1 cellular context compared by ENCODE assay signal in genomic region chr21:14535702-14536101, GRCh38.
TF ChIP-seq lines count a peak whose summit lies in the region.

No MANE protein-coding gene starts in this region.

TF ChIP-seq in GM23338, 12 proteins besides CTCF, POLR2A, EP300 and RAD21:
- no peak for TF ChIP-seq ZNF331 (CRISPR knock-in tag; IDR thresholded peaks at IDR 0.05; ENCODE audit: low read depth)
- TF ChIP-seq, protein P1, sequence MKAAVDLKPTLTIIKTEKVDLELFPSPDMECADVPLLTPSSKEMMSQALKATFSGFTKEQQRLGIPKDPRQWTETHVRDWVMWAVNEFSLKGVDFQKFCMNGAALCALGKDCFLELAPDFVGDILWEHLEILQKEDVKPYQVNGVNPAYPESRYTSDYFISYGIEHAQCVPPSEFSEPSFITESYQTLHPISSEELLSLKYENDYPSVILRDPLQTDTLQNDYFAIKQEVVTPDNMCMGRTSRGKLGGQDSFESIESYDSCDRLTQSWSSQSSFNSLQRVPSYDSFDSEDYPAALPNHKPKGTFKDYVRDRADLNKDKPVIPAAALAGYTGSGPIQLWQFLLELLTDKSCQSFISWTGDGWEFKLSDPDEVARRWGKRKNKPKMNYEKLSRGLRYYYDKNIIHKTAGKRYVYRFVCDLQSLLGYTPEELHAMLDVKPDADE (IDR thresholded peaks at IDR 0.05): no peak
- no peak for TF ChIP-seq STAT1 (IDR thresholded peaks at IDR 0.05; ENCODE audit: unreplicated experiment)
- TF ChIP-seq CREB1 (CRISPR knock-in tag; IDR thresholded peaks at IDR 0.05; ENCODE audit: low read depth): no peak
- TF ChIP-seq, protein P2, sequence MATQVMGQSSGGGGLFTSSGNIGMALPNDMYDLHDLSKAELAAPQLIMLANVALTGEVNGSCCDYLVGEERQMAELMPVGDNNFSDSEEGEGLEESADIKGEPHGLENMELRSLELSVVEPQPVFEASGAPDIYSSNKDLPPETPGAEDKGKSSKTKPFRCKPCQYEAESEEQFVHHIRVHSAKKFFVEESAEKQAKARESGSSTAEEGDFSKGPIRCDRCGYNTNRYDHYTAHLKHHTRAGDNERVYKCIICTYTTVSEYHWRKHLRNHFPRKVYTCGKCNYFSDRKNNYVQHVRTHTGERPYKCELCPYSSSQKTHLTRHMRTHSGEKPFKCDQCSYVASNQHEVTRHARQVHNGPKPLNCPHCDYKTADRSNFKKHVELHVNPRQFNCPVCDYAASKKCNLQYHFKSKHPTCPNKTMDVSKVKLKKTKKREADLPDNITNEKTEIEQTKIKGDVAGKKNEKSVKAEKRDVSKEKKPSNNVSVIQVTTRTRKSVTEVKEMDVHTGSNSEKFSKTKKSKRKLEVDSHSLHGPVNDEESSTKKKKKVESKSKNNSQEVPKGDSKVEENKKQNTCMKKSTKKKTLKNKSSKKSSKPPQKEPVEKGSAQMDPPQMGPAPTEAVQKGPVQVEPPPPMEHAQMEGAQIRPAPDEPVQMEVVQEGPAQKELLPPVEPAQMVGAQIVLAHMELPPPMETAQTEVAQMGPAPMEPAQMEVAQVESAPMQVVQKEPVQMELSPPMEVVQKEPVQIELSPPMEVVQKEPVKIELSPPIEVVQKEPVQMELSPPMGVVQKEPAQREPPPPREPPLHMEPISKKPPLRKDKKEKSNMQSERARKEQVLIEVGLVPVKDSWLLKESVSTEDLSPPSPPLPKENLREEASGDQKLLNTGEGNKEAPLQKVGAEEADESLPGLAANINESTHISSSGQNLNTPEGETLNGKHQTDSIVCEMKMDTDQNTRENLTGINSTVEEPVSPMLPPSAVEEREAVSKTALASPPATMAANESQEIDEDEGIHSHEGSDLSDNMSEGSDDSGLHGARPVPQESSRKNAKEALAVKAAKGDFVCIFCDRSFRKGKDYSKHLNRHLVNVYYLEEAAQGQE (IDR thresholded peaks at IDR 0.05; ENCODE audit: unreplicated experiment): no peak
- TF ChIP-seq ZNF114 (CRISPR knock-in tag; IDR thresholded peaks at IDR 0.05): no peak
- no peak for TF ChIP-seq EZH2phosphoT487 (IDR thresholded peaks at IDR 0.05; ENCODE audit: unreplicated experiment)
- TF ChIP-seq JUNB (IDR thresholded peaks at IDR 0.05; ENCODE audit: unreplicated experiment): no peak
- TF ChIP-seq, protein P3, sequence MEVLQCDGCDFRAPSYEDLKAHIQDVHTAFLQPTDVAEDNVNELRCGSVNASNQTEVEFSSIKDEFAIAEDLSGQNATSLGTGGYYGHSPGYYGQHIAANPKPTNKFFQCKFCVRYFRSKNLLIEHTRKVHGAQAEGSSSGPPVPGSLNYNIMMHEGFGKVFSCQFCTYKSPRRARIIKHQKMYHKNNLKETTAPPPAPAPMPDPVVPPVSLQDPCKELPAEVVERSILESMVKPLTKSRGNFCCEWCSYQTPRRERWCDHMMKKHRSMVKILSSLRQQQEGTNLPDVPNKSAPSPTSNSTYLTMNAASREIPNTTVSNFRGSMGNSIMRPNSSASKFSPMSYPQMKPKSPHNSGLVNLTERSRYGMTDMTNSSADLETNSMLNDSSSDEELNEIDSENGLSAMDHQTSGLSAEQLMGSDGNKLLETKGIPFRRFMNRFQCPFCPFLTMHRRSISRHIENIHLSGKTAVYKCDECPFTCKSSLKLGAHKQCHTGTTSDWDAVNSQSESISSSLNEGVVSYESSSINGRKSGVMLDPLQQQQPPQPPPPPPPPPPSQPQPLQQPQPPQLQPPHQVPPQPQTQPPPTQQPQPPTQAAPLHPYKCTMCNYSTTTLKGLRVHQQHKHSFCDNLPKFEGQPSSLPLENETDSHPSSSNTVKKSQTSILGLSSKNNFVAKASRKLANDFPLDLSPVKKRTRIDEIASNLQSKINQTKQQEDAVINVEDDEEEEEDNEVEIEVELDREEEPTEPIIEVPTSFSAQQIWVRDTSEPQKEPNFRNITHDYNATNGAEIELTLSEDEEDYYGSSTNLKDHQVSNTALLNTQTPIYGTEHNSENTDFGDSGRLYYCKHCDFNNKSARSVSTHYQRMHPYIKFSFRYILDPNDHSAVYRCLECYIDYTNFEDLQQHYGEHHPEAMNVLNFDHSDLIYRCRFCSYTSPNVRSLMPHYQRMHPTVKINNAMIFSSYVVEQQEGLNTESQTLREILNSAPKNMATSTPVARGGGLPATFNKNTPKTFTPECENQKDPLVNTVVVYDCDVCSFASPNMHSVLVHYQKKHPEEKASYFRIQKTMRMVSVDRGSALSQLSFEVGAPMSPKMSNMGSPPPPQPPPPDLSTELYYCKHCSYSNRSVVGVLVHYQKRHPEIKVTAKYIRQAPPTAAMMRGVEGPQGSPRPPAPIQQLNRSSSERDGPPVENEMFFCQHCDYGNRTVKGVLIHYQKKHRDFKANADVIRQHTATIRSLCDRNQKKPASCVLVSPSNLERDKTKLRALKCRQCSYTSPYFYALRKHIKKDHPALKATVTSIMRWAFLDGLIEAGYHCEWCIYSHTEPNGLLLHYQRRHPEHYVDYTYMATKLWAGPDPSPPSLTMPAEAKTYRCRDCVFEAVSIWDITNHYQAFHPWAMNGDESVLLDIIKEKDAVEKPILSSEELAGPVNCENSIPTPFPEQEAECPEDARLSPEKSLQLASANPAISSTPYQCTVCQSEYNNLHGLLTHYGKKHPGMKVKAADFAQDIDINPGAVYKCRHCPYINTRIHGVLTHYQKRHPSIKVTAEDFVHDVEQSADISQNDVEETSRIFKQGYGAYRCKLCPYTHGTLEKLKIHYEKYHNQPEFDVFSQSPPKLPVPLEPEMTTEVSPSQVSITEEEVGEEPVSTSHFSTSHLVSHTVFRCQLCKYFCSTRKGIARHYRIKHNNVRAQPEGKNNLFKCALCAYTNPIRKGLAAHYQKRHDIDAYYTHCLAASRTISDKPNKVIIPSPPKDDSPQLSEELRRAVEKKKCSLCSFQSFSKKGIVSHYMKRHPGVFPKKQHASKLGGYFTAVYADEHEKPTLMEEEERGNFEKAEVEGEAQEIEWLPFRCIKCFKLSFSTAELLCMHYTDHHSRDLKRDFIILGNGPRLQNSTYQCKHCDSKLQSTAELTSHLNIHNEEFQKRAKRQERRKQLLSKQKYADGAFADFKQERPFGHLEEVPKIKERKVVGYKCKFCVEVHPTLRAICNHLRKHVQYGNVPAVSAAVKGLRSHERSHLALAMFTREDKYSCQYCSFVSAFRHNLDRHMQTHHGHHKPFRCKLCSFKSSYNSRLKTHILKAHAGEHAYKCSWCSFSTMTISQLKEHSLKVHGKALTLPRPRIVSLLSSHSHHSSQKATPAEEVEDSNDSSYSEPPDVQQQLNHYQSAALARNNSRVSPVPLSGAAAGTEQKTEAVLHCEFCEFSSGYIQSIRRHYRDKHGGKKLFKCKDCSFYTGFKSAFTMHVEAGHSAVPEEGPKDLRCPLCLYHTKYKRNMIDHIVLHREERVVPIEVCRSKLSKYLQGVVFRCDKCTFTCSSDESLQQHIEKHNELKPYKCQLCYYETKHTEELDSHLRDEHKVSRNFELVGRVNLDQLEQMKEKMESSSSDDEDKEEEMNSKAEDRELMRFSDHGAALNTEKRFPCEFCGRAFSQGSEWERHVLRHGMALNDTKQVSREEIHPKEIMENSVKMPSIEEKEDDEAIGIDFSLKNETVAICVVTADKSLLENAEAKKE (CRISPR knock-in tag; IDR thresholded peaks at IDR 0.05): no peak
- no peak for TF ChIP-seq EZH2 (IDR thresholded peaks at IDR 0.05; ENCODE audit: low read depth, unreplicated experiment)
- no peak for TF ChIP-seq NANOG (IDR thresholded peaks at IDR 0.05; ENCODE audit: borderline replicate concordance)
- no peak for TF ChIP-seq POLR2AphosphoS5 (IDR thresholded peaks at IDR 0.05; ENCODE audit: low read depth)
